In genomic region chr2:195998070-195998469, GRCh38 we compare ENCODE assay signal across 24 cellular contexts.
"Had no signal": no experiment of that assay in that cellular context is flagged by ENCODE, and none has a peak within 500 bp of the region (broad histone marks: within the 10 kb centered on the region; RNA-seq: fewer than 3 reads in every experiment).

No MANE protein-coding gene starts in this region.

- H3K4me1 ChIP-seq: colonic mucosa, esophagus muscularis mucosa, esophagus squamous epithelium, foreskin keratinocyte, gastroesophageal sphincter, heart left ventricle, heart right ventricle had no signal

- DNase-seq: colonic mucosa; cortex of kidney; dermis blood vessel endothelial cell; dorsolateral prefrontal cortex; effector CD4-positive, alpha-beta T cell; effector CD8-positive, alpha-beta T cell; effector memory CD4-positive, alpha-beta T cell; effector memory CD8-positive, alpha-beta T cell; endodermal cell; erythroblast; esophagus squamous epithelium; foreskin fibroblast; foreskin keratinocyte; foreskin melanocyte; glutamatergic neuron; head of caudate nucleus; heart left ventricle; heart right ventricle had no signal

- H3K4me1 Mint-ChIP-seq: endodermal cell had no signal

- H3K27me3 ChIP-seq: colonic mucosa, dorsolateral prefrontal cortex, esophagus muscularis mucosa, esophagus squamous epithelium, foreskin keratinocyte, gastroesophageal sphincter, heart left ventricle, heart right ventricle had no signal

- H3K9me3 ChIP-seq: colonic mucosa, esophagus muscularis mucosa, esophagus squamous epithelium, gastroesophageal sphincter, heart left ventricle, heart right ventricle had no signal

- H3K36me3 ChIP-seq: colonic mucosa, esophagus muscularis mucosa, esophagus squamous epithelium, heart left ventricle, heart right ventricle had no signal

- H3K27ac ChIP-seq: colonic mucosa, coronary artery, dorsolateral prefrontal cortex, epithelial cell of prostate, esophagus muscularis mucosa, esophagus squamous epithelium, foreskin keratinocyte, gastroesophageal sphincter, heart left ventricle, heart right ventricle had no signal

- ATAC-seq: effector memory CD8-positive, alpha-beta T cell; esophagus mucosa; foreskin keratinocyte; gastroesophageal sphincter; heart left ventricle; heart right ventricle had no signal

- H3K27ac Mint-ChIP-seq: dendritic cell treated with granulocyte-macrophage colony-stimulating factor and Interleukin-4, amounts not matched to agents 40 ng/mL and 50 ng/mL, for 4 days; effector memory CD8-positive, alpha-beta T cell; endodermal cell had no signal

- H3K4me3 Mint-ChIP-seq: dendritic cell treated with granulocyte-macrophage colony-stimulating factor and Interleukin-4, amounts not matched to agents 40 ng/mL and 50 ng/mL, for 4 days; effector memory CD8-positive, alpha-beta T cell; endodermal cell had no signal

- H3K27me3 Mint-ChIP-seq: dendritic cell treated with granulocyte-macrophage colony-stimulating factor and Interleukin-4, amounts not matched to agents 40 ng/mL and 50 ng/mL, for 4 days had no signal

- H3K4me3 ChIP-seq: colonic mucosa, coronary artery, dorsolateral prefrontal cortex, esophagus muscularis mucosa, esophagus squamous epithelium, gastroesophageal sphincter, heart left ventricle, heart right ventricle had no signal

- H3K9me3 Mint-ChIP-seq: dendritic cell treated with granulocyte-macrophage colony-stimulating factor and Interleukin-4, amounts not matched to agents 40 ng/mL and 50 ng/mL, for 4 days; effector memory CD8-positive, alpha-beta T cell; endodermal cell had no signal
